ENCODE assay signal across 31 cellular contexts in the genomic region with DNA sequence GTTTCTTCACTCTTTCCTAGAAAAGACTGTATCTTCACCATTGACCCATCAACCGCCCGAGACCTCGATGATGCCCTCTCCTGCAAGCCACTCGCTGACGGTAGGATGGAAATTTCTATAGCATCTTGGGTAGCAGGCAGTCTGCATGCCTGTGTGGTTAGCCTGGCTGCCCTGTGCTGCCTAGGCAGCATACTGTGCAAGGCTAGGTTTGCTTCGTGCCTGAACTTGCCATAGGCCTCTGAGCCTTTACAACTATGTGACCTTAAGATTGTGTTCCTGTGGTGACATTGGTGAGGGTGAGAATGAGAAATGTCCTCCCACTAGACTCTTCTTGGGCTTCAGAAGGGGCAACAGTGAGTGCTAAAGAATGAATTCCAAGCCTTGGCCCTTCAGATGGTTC.
"Had no signal": no experiment of that assay in that cellular context is flagged by ENCODE, and none has a peak within 500 bp of the region (broad histone marks: within the 10 kb centered on the region; RNA-seq: fewer than 3 reads in every experiment).

No MANE protein-coding gene starts in this region.

- H3K4me1 ChIP-seq: adrenal gland, body of pancreas, colonic mucosa had no signal

- H3K27ac ChIP-seq: adrenal gland, body of pancreas, cardiac muscle cell, colonic mucosa, gastrocnemius medialis, heart left ventricle had no signal

- H3K4me3 ChIP-seq: adrenal gland, body of pancreas, cardiac muscle cell, colonic mucosa, gastrocnemius medialis, heart left ventricle had no signal

- DNase-seq: activated CD4-positive, alpha-beta memory T cell treated with anti-CD3 and anti-CD28 coated beads for 36 hours; activated CD4-positive, alpha-beta T cell treated with anti-CD3 and anti-CD28 coated beads for 36 hours; activated CD4-positive, alpha-beta T cell treated with anti-CD3 and anti-CD28 coated beads, Interleukin-2, amount 10 ng/mL, durations not matched to agents 24 days and 14 days; activated CD4-positive, CD25-positive, alpha-beta regulatory T cell; activated CD4-positive, CD25-positive, alpha-beta regulatory T cell treated with anti-CD3 and anti-CD28 coated beads, Interleukin-2, amount 50 U/mL, for 72 hours; activated CD8-positive, alpha-beta memory T cell treated with anti-CD3 and anti-CD28 coated beads, Interleukin-2, amount 10 ng/mL, durations not matched to agents 7 days and 5 days; activated CD8-positive, alpha-beta memory T cell treated with anti-CD3 and anti-CD28 coated beads, Interleukin-2, amount 50 U/mL, for 4 hours; activated CD8-positive, alpha-beta T cell treated with anti-CD3 and anti-CD28 coated beads, Interleukin-2, amount 10 ng/mL, durations not matched to agents 7 days and 5 days; activated effector memory CD4-positive, alpha-beta T cell treated with anti-CD3 and anti-CD28 coated beads, Interleukin-2, amount 50 U/mL, for 16 hours; activated naive CD4-positive, alpha-beta T cell treated with anti-CD3 and anti-CD28 coated beads for 36 hours; activated naive CD8-positive, alpha-beta T cell treated with anti-CD3 and anti-CD28 coated beads for 36 hours; activated naive CD8-positive, alpha-beta T cell treated with anti-CD3 and anti-CD28 coated beads, Interleukin-2, amount 50 U/mL, for 24 hours; activated T-cell treated with anti-CD3 and anti-CD28 coated beads, Interleukin-2, amount 50 U/mL, for 1 hour; activated T-cell treated with anti-CD3 and anti-CD28 coated beads, Interleukin-2, amount 50 U/mL, for 48 hours; adrenal gland; amygdala; aorta; body of pancreas; central memory CD4-positive, alpha-beta T cell; cerebellar nuclear complex; colonic mucosa; effector CD8-positive, alpha-beta T cell; foreskin fibroblast; gastrocnemius medialis; glutamatergic neuron; heart left ventricle; T-helper 2 cell had no signal

- H3K27me3 ChIP-seq: adrenal gland, body of pancreas, cardiac muscle cell, colonic mucosa, gastrocnemius medialis, heart left ventricle had no signal

- ATAC-seq: activated CD4-positive, alpha-beta T cell treated with anti-CD3 and anti-CD28 coated beads for 36 hours; activated CD8-positive, alpha-beta memory T cell treated with anti-CD3 and anti-CD28 coated beads, Interleukin-2, amount 10 ng/mL, durations not matched to agents 7 days and 5 days; activated CD8-positive, alpha-beta T cell treated with anti-CD3 and anti-CD28 coated beads, Interleukin-2, amount 10 ng/mL, durations not matched to agents 7 days and 5 days; activated naive CD8-positive, alpha-beta T cell treated with anti-CD3 and anti-CD28 coated beads, Interleukin-2, amount 50 U/mL, for 24 hours; body of pancreas; esophagus mucosa; gastrocnemius medialis; heart left ventricle had no signal

- H3K9me3 ChIP-seq: adrenal gland, body of pancreas, colonic mucosa, gastrocnemius medialis, heart left ventricle had no signal

- FAIRE-seq: endometrium, endothelial cell of umbilical vein had no signal

- H3K36me3 ChIP-seq: adrenal gland, cardiac muscle cell, colonic mucosa had no signal
